Comparison of ENCODE assay signal across 10 cellular contexts in genomic region chr18:58847383-58848071, GRCh38. TPM values are rescaled to one million over a fixed set of nuclear protein-coding genes. Genes with fewer than 3 reads are reported as not detected.
DNase-seq lines count a peak whose midpoint lies in the region; ATAC-seq and TF ChIP-seq lines count a peak whose summit lies in the region.
"Had no signal": no experiment of that assay in that cellular context is flagged by ENCODE, and none has a peak within 500 bp of the region (broad histone marks: within the 10 kb centered on the region; RNA-seq: fewer than 3 reads in every experiment).

No MANE protein-coding gene starts in this region.

- no peaks in the 10 kb centered on the region for H3K36me3 Mint-ChIP-seq in activated T-cell treated with anti-CD3 and anti-CD28 coated beads, Interleukin-2, amount 50 U/mL, for 24 hours (ENCODE audit: low read depth)
- H3K36me3 Mint-ChIP-seq: activated naive CD4-positive, alpha-beta T cell treated with anti-CD3 and anti-CD28 coated beads, Interleukin-2, amount 50 U/mL, for 24 hours had no signal

- H3K9me3 ChIP-seq in thoracic aorta = no peaks in the 10 kb centered on the region

- H3K27ac Mint-ChIP-seq in activated T-cell treated with anti-CD3 and anti-CD28 coated beads, Interleukin-2, amount 50 U/mL, for 24 hours = no peak overlapping the region
- H3K27ac Mint-ChIP-seq: activated naive CD4-positive, alpha-beta T cell treated with anti-CD3 and anti-CD28 coated beads, Interleukin-2, amount 50 U/mL, for 24 hours had no signal

- DNase-seq in activated T-cell treated with anti-CD3 and anti-CD28 coated beads, Interleukin-2, amount 50 U/mL, for 24 hours = no peak
- DNase-seq in activated T-cell treated with anti-CD3 and anti-CD28 coated beads for 4 hours (no peak), dorsolateral prefrontal cortex (peak in 7 of 10 donors; percentile 20 to 69 (median 51)), lung microvascular endothelial cell (ENCODE audit: low read depth in 2 of 2) (peak; percentile 47 to 84), thoracic aorta (ENCODE audit: low spot score) (no peak), HUDEP-2 (lab: John Stamatoyannopoulos, UW; ENCODE audit: unreplicated experiment in 76 of 76) (no peak)
- no peak for DNase-seq in activated CD4-positive, CD25-positive, alpha-beta regulatory T cell treated with anti-CD3 and anti-CD28 coated beads, Interleukin-2, amount 50 U/mL, for 72 hours

- peak overlapping the region in 51 of 59 donors; percentile 0 to 84 (median 56) for H3K27ac ChIP-seq in dorsolateral prefrontal cortex
- no peak overlapping the region for H3K27ac ChIP-seq in thoracic aorta

- no peak for TF ChIP-seq CTCF in dorsolateral prefrontal cortex (IDR thresholded peaks at IDR 0.05 in 54 of 56, conservative IDR thresholded peaks at IDR 0.05 in 2 of 56; ENCODE audit: low read depth in 1 of 56, partially characterized antibody in 56 of 56)
- no peak for TF ChIP-seq CTCF in thoracic aorta (IDR thresholded peaks at IDR 0.05)

- H3K4me3 Mint-ChIP-seq in activated T-cell treated with anti-CD3 and anti-CD28 coated beads, Interleukin-2, amount 50 U/mL, for 24 hours = peak overlapping the region; percentile 47
- H3K4me3 Mint-ChIP-seq: activated naive CD4-positive, alpha-beta T cell treated with anti-CD3 and anti-CD28 coated beads, Interleukin-2, amount 50 U/mL, for 24 hours had no signal

- H3K4me3 ChIP-seq in dorsolateral prefrontal cortex (peak overlapping the region; percentile 4 to 70 (median 49)), thoracic aorta (peak overlapping the region; percentile 55)

- H3K9me3 Mint-ChIP-seq in activated T-cell treated with anti-CD3 and anti-CD28 coated beads, Interleukin-2, amount 50 U/mL, for 24 hours = no peaks in the 10 kb centered on the region
- H3K9me3 Mint-ChIP-seq: activated naive CD4-positive, alpha-beta T cell treated with anti-CD3 and anti-CD28 coated beads, Interleukin-2, amount 50 U/mL, for 24 hours had no signal

- H3K27me3 ChIP-seq in dorsolateral prefrontal cortex (no peaks in the 10 kb centered on the region), thoracic aorta (replicated peaks; ENCODE audit: insufficient read depth) (no peaks in the 10 kb centered on the region)

- peaks cover 6% of the 10 kb centered on the region for H3K4me1 Mint-ChIP-seq in activated T-cell treated with anti-CD3 and anti-CD28 coated beads, Interleukin-2, amount 50 U/mL, for 24 hours (ENCODE audit: low read depth)

- peaks cover 72% of the 10 kb centered on the region for H3K27me3 Mint-ChIP-seq in activated T-cell treated with anti-CD3 and anti-CD28 coated beads, Interleukin-2, amount 50 U/mL, for 24 hours

- ATAC-seq in thoracic aorta (ENCODE audit: insufficient number of reproducible peaks, low FRiP score, low read depth) = no peak
- ATAC-seq in HG03457 (IDR thresholded peaks at IDR 0.05; ENCODE audit: unreplicated experiment) = no peak
- ATAC-seq: Panc1 had no signal

- peaks cover 17 to 52% of the 10 kb centered on the region in 2 donors for H3K4me1 ChIP-seq in thoracic aorta (ENCODE audit: control insufficient read depth in 1 of 2, low read depth in 2 of 2)

- no peaks in the 10 kb centered on the region for H3K36me3 ChIP-seq in thoracic aorta

- intact Hi-C loops in dorsolateral prefrontal cortex (cut with DNase I) = loop anchor here in 1 of 2 donors (10.0 kb wide), 1 partner anchor 53 kb away; no protein-coding TSS in a partner anchor

RNA-seq across cellular contexts. Expression of gene ZNF532, which starts 17.1 kb away (rescaled TPM):
- total RNA-seq in dorsolateral prefrontal cortex (100 to 1,000 TPM; 105 to 233 (median 146) TPM), lung microvascular endothelial cell (26.4 and 42.7 TPM in 2 replicates), thoracic aorta (100 to 1,000 TPM; 133 to 211 TPM)

Comparison
In these comparisons a context has a peak if more than half of its experiments do, and no peak if none do; other contexts are left out.
1. DNase-seq: peak in dorsolateral prefrontal cortex (7 of 10) and lung microvascular endothelial cell (2 of 2); none in activated T-cell treated with anti-CD3 and anti-CD28 coated beads, Interleukin-2, amount 50 U/mL, for 24 hours (single experiment), activated T-cell treated with anti-CD3 and anti-CD28 coated beads for 4 hours (single experiment), thoracic aorta (single experiment), HUDEP-2 (0 of 76) and activated CD4-positive, CD25-positive, alpha-beta regulatory T cell treated with anti-CD3 and anti-CD28 coated beads, Interleukin-2, amount 50 U/mL, for 72 hours (single experiment).
2. H3K27ac ChIP-seq: peak in dorsolateral prefrontal cortex (51 of 59); none in thoracic aorta (0 of 2).